8 cellular contexts compared by ENCODE assay signal in genomic region chr1:16205891-16206546, GRCh38. TPM values are rescaled to one million over a fixed set of nuclear protein-coding genes. Genes with fewer than 3 reads are reported as not detected.
DNase-seq lines count a peak whose midpoint lies in the region; ATAC-seq and TF ChIP-seq lines count a peak whose summit lies in the region.

No MANE protein-coding gene starts in this region.

- no peak for TF ChIP-seq POLR2A in gastrocnemius medialis (IDR thresholded peaks at IDR 0.05)

- H3K27me3 ChIP-seq in SJSA1 (replicated peaks) (no peaks in the 10 kb centered on the region), gastrocnemius medialis (peaks cover 6 to 9% (median 6%) of the 10 kb centered on the region in 3 donors)

- peaks cover 2% of the 10 kb centered on the region for H3K4me1 Mint-ChIP-seq in T-helper 1 cell treated with Interleukin-12 subunit alpha and Interleukin-12 subunit beta and Interleukin-4 antibody, amounts not matched to agents 30 μg/mL and 1 μg/mL, for 36 hours (ENCODE audit: low read depth)
- H3K4me1 Mint-ChIP-seq in glutamatergic neuron (ENCODE audit: low read depth, unreplicated experiment), result peaks cover 2% of the 10 kb centered on the region

- peaks cover 7% of the 10 kb centered on the region for H3K36me3 Mint-ChIP-seq in T-helper 1 cell treated with Interleukin-12 subunit alpha and Interleukin-12 subunit beta and Interleukin-4 antibody, amounts not matched to agents 30 μg/mL and 1 μg/mL, for 36 hours (ENCODE audit: low read depth)
- H3K36me3 Mint-ChIP-seq in glutamatergic neuron (ENCODE audit: unreplicated experiment), result no peaks in the 10 kb centered on the region

- ATAC-seq in gastrocnemius medialis (peak; percentile 7 to 29), GM19324 (IDR thresholded peaks at IDR 0.05; ENCODE audit: low FRiP score, unreplicated experiment) (no peak)

- H3K27ac Mint-ChIP-seq in T-helper 1 cell treated with Interleukin-12 subunit alpha and Interleukin-12 subunit beta and Interleukin-4 antibody, amounts not matched to agents 30 μg/mL and 1 μg/mL, for 36 hours, result peak overlapping the region; percentile 95
- no peak overlapping the region for H3K27ac Mint-ChIP-seq in glutamatergic neuron (ENCODE audit: unreplicated experiment)

- no peaks in the 10 kb centered on the region for H3K27me3 Mint-ChIP-seq in T-helper 1 cell treated with Interleukin-12 subunit alpha and Interleukin-12 subunit beta and Interleukin-4 antibody, amounts not matched to agents 30 μg/mL and 1 μg/mL, for 36 hours (ENCODE audit: low read depth)
- peaks cover 5% of the 10 kb centered on the region for H3K27me3 Mint-ChIP-seq in glutamatergic neuron (ENCODE audit: unreplicated experiment)

- peak overlapping the region; percentile 41 for H3K4me3 ChIP-seq in SJSA1
- peak overlapping the region; percentile 48 to 69 (median 62) for H3K4me3 ChIP-seq in gastrocnemius medialis

- H3K9me3 ChIP-seq in SJSA1 (replicated peaks), result no peaks in the 10 kb centered on the region
- no peaks in the 10 kb centered on the region for H3K9me3 ChIP-seq in gastrocnemius medialis

- H3K4me3 Mint-ChIP-seq in T-helper 1 cell treated with Interleukin-12 subunit alpha and Interleukin-12 subunit beta and Interleukin-4 antibody, amounts not matched to agents 30 μg/mL and 1 μg/mL, for 36 hours, result peak overlapping the region; percentile 90
- H3K4me3 Mint-ChIP-seq in glutamatergic neuron (ENCODE audit: unreplicated experiment), result peak overlapping the region; percentile 74

- DNase-seq in T-helper 1 cell (no peak), SJSA1 (ENCODE audit: low read depth in 1 of 2, low spot score in 2 of 2) (peak in 1 of 2 experiments; percentile 47), glutamatergic neuron (no peak), gastrocnemius medialis (no peak), T-helper 9 cell (no peak), NK-92 (lab: John Stamatoyannopoulos, UW; ENCODE audit: unreplicated experiment) (no peak)

- H3K4me1 ChIP-seq in SJSA1 (replicated peaks), result peaks cover 18% of the 10 kb centered on the region
- peaks cover 4 to 6% of the 10 kb centered on the region in 2 donors for H3K4me1 ChIP-seq in gastrocnemius medialis

- H3K27ac ChIP-seq in SJSA1 (peak overlapping the region; percentile 39; the same call in 1 of the 2 replicates), gastrocnemius medialis (peak overlapping the region; percentile 64 to 79 (median 76))

- no peaks in the 10 kb centered on the region for H3K9me3 Mint-ChIP-seq in T-helper 1 cell treated with Interleukin-12 subunit alpha and Interleukin-12 subunit beta and Interleukin-4 antibody, amounts not matched to agents 30 μg/mL and 1 μg/mL, for 36 hours
- H3K9me3 Mint-ChIP-seq in glutamatergic neuron (ENCODE audit: unreplicated experiment), result peaks cover 3% of the 10 kb centered on the region

- in situ Hi-C loops in gastrocnemius medialis (cut with MboI; ENCODE audit: low sequenced_read_pairs in 4 of 4), result no loop called here

- no peak for TF ChIP-seq CTCF in glutamatergic neuron (IDR thresholded peaks at IDR 0.05; ENCODE audit: partially characterized antibody, unreplicated experiment)
- TF ChIP-seq CTCF in gastrocnemius medialis (IDR thresholded peaks at IDR 0.05 in 4 of 5, conservative IDR thresholded peaks at IDR 0.05 in 1 of 5), result peak in 1 of 5 experiments; percentile 1

- H3K36me3 ChIP-seq in SJSA1, result no peaks in the 10 kb centered on the region; the same call in 1 of the 2 replicates
- no peaks in the 10 kb centered on the region for H3K36me3 ChIP-seq in gastrocnemius medialis

- intact Hi-C loops in gastrocnemius medialis (cut with DNase I; ENCODE audit: low total_unique reads), result loop anchor here (1.0 to 5.0 kb wide), 3 partner anchors 11 to 156 kb away; no protein-coding TSS in a partner anchor

RNA-seq across cellular contexts. Expression of gene ARHGEF19, which starts 6.4 kb away (rescaled TPM):
- total RNA-seq in SJSA1 (2014; rRNA removed; shearing (Covaris generic)), result 3.8 and 10.7 TPM in 2 replicates
- 3.4 TPM for total RNA-seq in glutamatergic neuron (ENCODE audit: unreplicated experiment)
- total RNA-seq in gastrocnemius medialis, result 1 to 10 TPM in 3 of 4 donors, under 1 TPM in 1; 0.68 to 3.0 (median 2.3) TPM

RNA-seq across cellular contexts. Expression of gene CPLANE2, which starts 31.0 kb away (rescaled TPM):
- 2.2 and 14.8 TPM in 2 replicates for total RNA-seq in SJSA1 (2014; rRNA removed; shearing (Covaris generic))
- total RNA-seq in glutamatergic neuron (ENCODE audit: unreplicated experiment), result 3.5 TPM
- 1 to 10 TPM in 3 of 4 donors, under 1 TPM in 1; 0.46 to 6.3 (median 3.1) TPM for total RNA-seq in gastrocnemius medialis

RNA-seq across cellular contexts. Expression of gene EPHA2, which starts 50.1 kb away (rescaled TPM):
- 44.0 and 51.0 TPM in 2 replicates for total RNA-seq in SJSA1 (2014; rRNA removed; shearing (Covaris generic))
- total RNA-seq in glutamatergic neuron (ENCODE audit: unreplicated experiment) (0.29 TPM), gastrocnemius medialis (1 to 10 TPM; 1.2 to 6.4 (median 2.9) TPM)
